ENCODE assay signal across 21 cellular contexts in the genomic region with DNA sequence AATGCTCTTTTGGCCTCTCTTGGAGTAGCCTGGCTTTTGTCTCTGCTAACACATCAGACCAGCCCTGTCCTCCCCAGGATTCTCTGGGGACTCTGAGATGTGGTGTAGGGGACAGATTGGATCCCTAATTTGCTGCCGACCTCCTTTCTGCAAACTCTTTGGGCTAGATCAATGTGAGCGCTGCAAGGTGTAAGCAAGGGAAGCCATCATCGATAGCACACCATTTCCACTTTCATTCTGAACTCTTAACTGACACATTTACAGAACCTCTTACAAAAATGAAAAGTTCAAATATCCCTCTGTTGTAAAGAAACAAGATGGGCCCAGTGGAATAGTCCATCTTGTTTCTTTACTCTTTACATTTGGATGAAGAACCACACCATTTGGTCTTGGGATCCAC. TPM values are rescaled to one million over a fixed set of nuclear protein-coding genes. Genes with fewer than 3 reads are reported as not detected.
A peak's percentile ranks its signal among the peaks of the same experiment; 100 is the strongest.
DNase-seq lines count a peak whose midpoint lies in the region; ATAC-seq and TF ChIP-seq lines count a peak whose summit lies in the region.
"Had no signal": no experiment of that assay in that cellular context is flagged by ENCODE, and none has a peak within 500 bp of the region (broad histone marks: within the 10 kb centered on the region; RNA-seq: fewer than 3 reads in every experiment).

No MANE protein-coding gene starts in this region.

- H3K4me1 ChIP-seq in GM23248 (ENCODE audit: insufficient read depth) (peaks cover 18% of the 10 kb centered on the region), SJCRH30 (peaks cover 11% of the 10 kb centered on the region), hepatocyte (ENCODE audit: insufficient read depth) (no peaks in the 10 kb centered on the region), vagina (no peaks in the 10 kb centered on the region)
- H3K4me1 ChIP-seq: Peyer's patch, tibial artery had no signal

- ATAC-seq in stimulated activated naive B cell treated with anti-CD40 and anti-IgM and Interleukin-4, amounts not matched to agents 10 μg/mL and 1 μg/mL and 100 μg/mL, for 72 hours (replicated peaks) = peak; percentile 19 to 24
- ATAC-seq in HG02973 (IDR thresholded peaks at IDR 0.05; ENCODE audit: unreplicated experiment) (no peak), GM19452 (IDR thresholded peaks at IDR 0.05; ENCODE audit: unreplicated experiment) (no peak)
- ATAC-seq: left colon had no signal

- no peaks in the 10 kb centered on the region for H3K9me3 Mint-ChIP-seq in stimulated activated naive B cell treated with anti-CD40 and anti-IgM and Interleukin-4, amounts not matched to agents 10 μg/mL and 1 μg/mL and 100 μg/mL, for 72 hours
- H3K9me3 Mint-ChIP-seq: activated naive CD4-positive, alpha-beta T cell treated with anti-CD3 and anti-CD28 coated beads for 36 hours; natural killer cell treated with Interleukin-12 subunit alpha and Interleukin-12 subunit beta and Interleukin-15 and Interleukin-18, amount 100 ng/mL, for 72 hours had no signal

- H3K36me3 Mint-ChIP-seq in stimulated activated naive B cell treated with anti-CD40 and anti-IgM and Interleukin-4, amounts not matched to agents 10 μg/mL and 1 μg/mL and 100 μg/mL, for 72 hours = no peaks in the 10 kb centered on the region
- H3K36me3 Mint-ChIP-seq: natural killer cell treated with Interleukin-12 subunit alpha and Interleukin-12 subunit beta and Interleukin-15 and Interleukin-18, amount 100 ng/mL, for 72 hours had no signal

- H3K9me3 ChIP-seq in GM23248 (ENCODE audit: low read depth) (no peaks in the 10 kb centered on the region), SJCRH30 (replicated peaks) (no peaks in the 10 kb centered on the region), hepatocyte (ENCODE audit: low read depth) (no peaks in the 10 kb centered on the region), vagina (no peaks in the 10 kb centered on the region)
- H3K9me3 ChIP-seq: Peyer's patch, tibial artery had no signal

- WGBS in GM23248 (ENCODE audit: low coverage in 1 of 2, low lambda C conversion rate in 2 of 2, missing lambda C conversion rate in 2 of 2), 2 experiments = 84 to 86% methylated on average over 3 of the region's 3 CpGs
- 94% methylated on average over 3 of the region's 3 CpGs for WGBS in hepatocyte (ENCODE audit: low lambda C conversion rate, missing lambda C conversion rate)

- H3K4me3 ChIP-seq in GM23248 (no peak overlapping the region), SJCRH30 (no peak overlapping the region), hepatocyte (no peak overlapping the region), vagina (no peak overlapping the region)
- H3K4me3 ChIP-seq: Peyer's patch, tibial artery had no signal

- intact Hi-C loops in vagina (cut with DNase I) = no loop called here

- H3K9me2 ChIP-seq in GM23248 (ENCODE audit: insufficient read depth) (no peaks in the 10 kb centered on the region), hepatocyte (replicated peaks; ENCODE audit: insufficient read depth) (no peaks in the 10 kb centered on the region)

- peak overlapping the region; percentile 53 for H3K9ac ChIP-seq in GM23248

- H3K4me2 ChIP-seq in GM23248 (ENCODE audit: unreplicated experiment) (peak overlapping the region; percentile 57), hepatocyte (no peak overlapping the region)

- H3F3A ChIP-seq in GM23248 (ENCODE audit: insufficient read depth) = peaks cover 20% of the 10 kb centered on the region; the same call in 1 of the 2 replicates

- H3K27me3 ChIP-seq in GM23248 (replicated peaks; ENCODE audit: insufficient read depth) (no peaks in the 10 kb centered on the region), SJCRH30 (no peaks in the 10 kb centered on the region), hepatocyte (no peaks in the 10 kb centered on the region), vagina (no peaks in the 10 kb centered on the region)
- H3K27me3 ChIP-seq: Peyer's patch, tibial artery had no signal

- H3K4me1 Mint-ChIP-seq in stimulated activated naive B cell treated with anti-CD40 and anti-IgM and Interleukin-4, amounts not matched to agents 10 μg/mL and 1 μg/mL and 100 μg/mL, for 72 hours = peaks cover 0 to 3% of the 10 kb centered on the region in 2 donors
- H3K4me1 Mint-ChIP-seq: mesothelial cell of epicardium had no signal

- TF ChIP-seq CTCF in hepatocyte (IDR thresholded peaks at IDR 0.05; ENCODE audit: poor library complexity) (no peak), vagina (IDR thresholded peaks at IDR 0.05) (no peak)

- no peaks in the 10 kb centered on the region for H4K20me1 ChIP-seq in GM23248 (ENCODE audit: insufficient read depth)
- no peaks in the 10 kb centered on the region for H4K20me1 ChIP-seq in hepatocyte (ENCODE audit: insufficient read depth, poor library complexity, severe bottlenecking)

- in situ Hi-C loops in GM23248 (cut with MboI) = no loop called here

- H3K27ac Mint-ChIP-seq in stimulated activated naive B cell treated with anti-CD40 and anti-IgM and Interleukin-4, amounts not matched to agents 10 μg/mL and 1 μg/mL and 100 μg/mL, for 72 hours = no peak overlapping the region
- H3K27ac Mint-ChIP-seq: activated naive CD4-positive, alpha-beta T cell treated with anti-CD3 and anti-CD28 coated beads for 36 hours; mesothelial cell of epicardium; natural killer cell treated with Interleukin-12 subunit alpha and Interleukin-12 subunit beta and Interleukin-15 and Interleukin-18, amount 100 ng/mL, for 72 hours; progenitor cell of endocrine pancreas had no signal

- peaks cover 14 to 23% of the 10 kb centered on the region in 2 donors for H3K27me3 Mint-ChIP-seq in stimulated activated naive B cell treated with anti-CD40 and anti-IgM and Interleukin-4, amounts not matched to agents 10 μg/mL and 1 μg/mL and 100 μg/mL, for 72 hours
- H3K27me3 Mint-ChIP-seq: progenitor cell of endocrine pancreas had no signal

- H3K27ac ChIP-seq in GM23248 (peak overlapping the region; percentile 82), SJCRH30 (peak overlapping the region; percentile 43), hepatocyte (peak overlapping the region; percentile 64), vagina (no peak overlapping the region)
- H3K27ac ChIP-seq: Peyer's patch, tibial artery had no signal

- H3K4me3 Mint-ChIP-seq in stimulated activated naive B cell treated with anti-CD40 and anti-IgM and Interleukin-4, amounts not matched to agents 10 μg/mL and 1 μg/mL and 100 μg/mL, for 72 hours = no peak overlapping the region
- H3K4me3 Mint-ChIP-seq: activated naive CD4-positive, alpha-beta T cell treated with anti-CD3 and anti-CD28 coated beads for 36 hours; mesothelial cell of epicardium; natural killer cell treated with Interleukin-12 subunit alpha and Interleukin-12 subunit beta and Interleukin-15 and Interleukin-18, amount 100 ng/mL, for 72 hours had no signal

- H2AFZ ChIP-seq in GM23248 = peak overlapping the region; percentile 69
- H2AFZ ChIP-seq in hepatocyte = no peak overlapping the region

- no peaks in the 10 kb centered on the region for H3K79me2 ChIP-seq in GM23248 (ENCODE audit: insufficient read depth)
- no peaks in the 10 kb centered on the region for H3K79me2 ChIP-seq in hepatocyte

- no peak for DNase-seq in GM23248
- DNase-seq in SJCRH30 = no peak
- no peak for DNase-seq in hepatocyte (ENCODE audit: low spot score)
- no peak for DNase-seq in stimulated activated naive B cell treated with anti-CD40 and anti-IgM and Interleukin-4, amounts not matched to agents 10 μg/mL and 1 μg/mL and 100 μg/mL, for 72 hours
- no peak for DNase-seq in vagina (ENCODE audit: extremely low spot score in 2 of 2)
- DNase-seq: activated naive CD4-positive, alpha-beta T cell treated with anti-CD3 and anti-CD28 coated beads for 36 hours; activated T-cell treated with anti-CD3 and anti-CD28 coated beads, Interleukin-2, amount 50 U/mL, for 48 hours; effector memory CD4-positive, alpha-beta T cell; Kasumi-1; left colon; NCI-H1092; NCI-H1930; NCI-H345; Peyer's patch; stimulated activated naive CD4-positive, alpha-beta T cell treated with Interleukin-2 at 50 U/mL for 16 hours; tibial artery had no signal

- no peak for TF ChIP-seq POLR2A in vagina (IDR thresholded peaks at IDR 0.05)

- no peaks in the 10 kb centered on the region for H3K36me3 ChIP-seq in GM23248 (ENCODE audit: low read depth)
- H3K36me3 ChIP-seq in SJCRH30 = no peaks in the 10 kb centered on the region
- no peaks in the 10 kb centered on the region for H3K36me3 ChIP-seq in hepatocyte (replicated peaks; ENCODE audit: insufficient read depth, low read depth)
- H3K36me3 ChIP-seq in vagina = no peaks in the 10 kb centered on the region
- H3K36me3 ChIP-seq: Peyer's patch, tibial artery had no signal

RNA-seq across cellular contexts. Expression of a gene that starts 46.6 kb away (rescaled TPM):
- 97.4 and 117 TPM in 2 replicates for total RNA-seq in GM23248 (2014; rRNA removed; shearing (Covaris generic))
- 173 and 186 TPM in 2 replicates for polyA plus RNA-seq in GM23248 (2016; fragmentation: Nextera tagmentation; extraction: Ambion mirVana)
- total RNA-seq in SJCRH30 (2014; rRNA removed; shearing (Covaris generic)) = 17.9 and 20.2 TPM in 2 replicates
- 58.3 and 65.6 TPM in 2 replicates for total RNA-seq in hepatocyte
- 69.9 and 84.7 TPM in 2 replicates for polyA plus RNA-seq in hepatocyte
- total RNA-seq in vagina = 27.7 TPM

Comparison
In these comparisons a context has a peak if more than half of its experiments do, and no peak if none do; other contexts are left out.
1. ATAC-seq: peak in stimulated activated naive B cell treated with anti-CD40 and anti-IgM and Interleukin-4, amounts not matched to agents 10 μg/mL and 1 μg/mL and 100 μg/mL, for 72 hours (2 of 2); none in HG02973 (single experiment) and GM19452 (single experiment).